ENCODE assay signal across 22 cellular contexts in the genomic region with DNA sequence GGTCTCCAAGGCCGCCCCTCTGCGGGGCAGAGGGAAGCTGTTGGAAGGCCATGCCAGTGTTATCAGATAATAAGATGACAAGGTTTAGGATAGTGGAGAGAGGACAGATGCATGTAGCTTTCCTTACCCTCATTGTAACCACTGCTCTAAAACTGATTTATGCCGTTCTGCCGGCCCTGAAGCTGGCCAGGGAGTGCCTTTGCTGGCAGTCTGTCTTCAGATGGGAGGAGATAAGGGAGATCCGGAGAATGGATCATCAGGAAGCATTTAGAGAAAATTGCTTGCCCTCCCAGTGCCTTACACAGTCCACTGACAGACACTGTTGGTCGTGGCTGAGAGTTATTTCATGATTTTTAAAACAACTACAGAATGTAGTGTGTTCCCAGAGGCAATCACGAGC. TPM values are rescaled to one million over a fixed set of nuclear protein-coding genes. Genes with fewer than 3 reads are reported as not detected.
"Had no signal": no experiment of that assay in that cellular context is flagged by ENCODE, and none has a peak within 500 bp of the region (broad histone marks: within the 10 kb centered on the region; RNA-seq: fewer than 3 reads in every experiment).

No MANE protein-coding gene starts in this region.

- H3K27ac ChIP-seq: ascending aorta, breast epithelium, prostate gland, right lobe of liver, transverse colon, vagina had no signal

- H3K4me3 ChIP-seq: ascending aorta, breast epithelium, prostate gland, right lobe of liver, smooth muscle cell, transverse colon, vagina had no signal

- H3K4me3 Mint-ChIP-seq: activated CD8-positive, alpha-beta T cell treated with anti-CD3 and anti-CD28 coated beads, Interleukin-2, amount 10 ng/mL, durations not matched to agents 7 days and 5 days; activated T-helper 1 cell treated with anti-CD3 and anti-CD28 coated beads, Interleukin-12 subunit alpha, Interleukin-12 subunit beta, Interleukin-2, Interleukin-4 antibody, amounts not matched to agents 30 ng/mL and 10 ng/mL and 1 ng/mL, durations not matched to agents 14 hours and 24 hours and 36 hours; natural killer cell; WTC11 had no signal

- H3K27ac Mint-ChIP-seq: activated CD8-positive, alpha-beta T cell treated with anti-CD3 and anti-CD28 coated beads, Interleukin-2, amount 10 ng/mL, durations not matched to agents 7 days and 5 days; activated T-helper 1 cell treated with anti-CD3 and anti-CD28 coated beads, Interleukin-12 subunit alpha, Interleukin-12 subunit beta, Interleukin-2, Interleukin-4 antibody, amounts not matched to agents 30 ng/mL and 10 ng/mL and 1 ng/mL, durations not matched to agents 14 hours and 24 hours and 36 hours; natural killer cell; WTC11 had no signal

- H3K4me1 ChIP-seq: ascending aorta, breast epithelium, prostate gland, right lobe of liver, transverse colon, vagina had no signal

- H3K27me3 ChIP-seq: ascending aorta, breast epithelium, right lobe of liver, transverse colon, vagina had no signal

- H3K36me3 ChIP-seq: ascending aorta, breast epithelium, prostate gland, right lobe of liver, transverse colon, vagina had no signal

- H3K9me3 Mint-ChIP-seq: activated T-helper 1 cell treated with anti-CD3 and anti-CD28 coated beads, Interleukin-12 subunit alpha, Interleukin-12 subunit beta, Interleukin-2, Interleukin-4 antibody, amounts not matched to agents 30 ng/mL and 10 ng/mL and 1 ng/mL, durations not matched to agents 14 hours and 24 hours and 36 hours; natural killer cell had no signal

- ATAC-seq: activated CD8-positive, alpha-beta T cell treated with anti-CD3 and anti-CD28 coated beads, Interleukin-2, amount 10 ng/mL, durations not matched to agents 7 days and 5 days; natural killer cell; right lobe of liver; stimulated activated naive CD8-positive, alpha-beta T cell treated with anti-CD3 and anti-CD28 coated beads, Interleukin-15, Interleukin-2, amounts not matched to agents 100 U/mL and 50 U/mL, for 24 hours had no signal

- H3K36me3 Mint-ChIP-seq: natural killer cell, WTC11 had no signal

- DNase-seq: activated CD4-positive, alpha-beta T cell treated with anti-CD3 and anti-CD28 coated beads for 4 hours; activated CD8-positive, alpha-beta T cell treated with anti-CD3 and anti-CD28 coated beads, Interleukin-2, amount 10 ng/mL, durations not matched to agents 7 days and 5 days; activated naive CD4-positive, alpha-beta T cell treated with Interleukin-2 at 50 U/mL for 16 hours; cerebellar nuclear complex; effector CD8-positive, alpha-beta T cell; foreskin melanocyte; kidney glomerular epithelial cell; mesenchymal stem cell; natural killer cell; nucleus accumbens; right lobe of liver; stimulated activated CD4-positive, alpha-beta T cell treated with anti-CD3 and anti-CD28 coated beads, Interleukin-4, amount 100 ng/mL, for 4 hours; stimulated activated CD8-positive, alpha-beta memory T cell treated with anti-CD3 and anti-CD28 coated beads, Interleukin-4, amount 100 ng/mL, for 48 hours; stimulated activated naive CD8-positive, alpha-beta T cell treated with anti-CD3 and anti-CD28 coated beads, Interleukin-15, Interleukin-2, amounts not matched to agents 100 U/mL and 50 U/mL, for 24 hours; transverse colon had no signal

- H3K4me2 ChIP-seq: smooth muscle cell had no signal

- H3K9me3 ChIP-seq: ascending aorta, breast epithelium, prostate gland, right lobe of liver, transverse colon, vagina had no signal

RNA-seq across cellular contexts. Expression of gene MYO3B, which starts 35.4 kb away (rescaled TPM):
- total RNA-seq: ascending aorta had no signal
